ENCODE assay signal across 8 cellular contexts in genomic region chr21:39349211-39350093, GRCh38. TPM values are rescaled to one million over a fixed set of nuclear protein-coding genes. Genes with fewer than 3 reads are reported as not detected.
DNase-seq lines count a peak whose midpoint lies in the region; ATAC-seq, FAIRE-seq and TF ChIP-seq lines count a peak whose summit lies in the region.

No MANE protein-coding gene starts in this region.

- no peak for TF ChIP-seq CTCF in RWPE1 (conservative IDR thresholded peaks at IDR 0.05; ENCODE audit: low read depth)
- TF ChIP-seq CTCF in fibroblast of the aortic adventitia (IDR thresholded peaks at IDR 0.05; ENCODE audit: insufficient read depth, low read length) = no peak
- TF ChIP-seq CTCF in nephron (IDR thresholded peaks at IDR 0.05; ENCODE audit: unreplicated experiment in 3 of 3) = no peak

- H3K4me3 Mint-ChIP-seq in nephron = peak overlapping the region; percentile 93 to 97 (median 96)

- TF ChIP-seq POLR2A in H54 (IDR thresholded peaks at IDR 0.05; ENCODE audit: low read depth, low read length) = no peak

- CTCF ChIA-PET in RWPE1 (lab: Yijun Ruan, JAX) = interaction anchor here (1.0 kb wide), 1 partner anchor 23 kb away, joined by 5 read pairs; no protein-coding TSS in a partner anchor

- ATAC-seq in stimulated activated naive CD8-positive, alpha-beta T cell treated with anti-CD3 and anti-CD28 coated beads, Interleukin-15, Interleukin-2, amounts not matched to agents 100 U/mL and 50 U/mL, for 24 hours = peak; percentile 90

- peak; percentile 95 for DNase-seq in EL
- DNase-seq in H54 (ENCODE audit: insufficient read length, low spot score) = peak; percentile 95
- DNase-seq in LoVo (ENCODE audit: low spot score) = peak; percentile 98
- DNase-seq in RWPE1 (ENCODE audit: low spot score) = peak; percentile 98
- DNase-seq in activated T-helper 9 cell treated with anti-CD3 and anti-CD28 coated beads, Interleukin-2, amount 50 U/mL, for 16 hours (ENCODE audit: low read depth) = peak; percentile 97
- peak; percentile 90 for DNase-seq in fibroblast of the aortic adventitia (ENCODE audit: low read depth)
- peak; percentile 98 for DNase-seq in stimulated activated naive CD8-positive, alpha-beta T cell treated with anti-CD3 and anti-CD28 coated beads, Interleukin-15, Interleukin-2, amounts not matched to agents 100 U/mL and 50 U/mL, for 24 hours

- H3K9me3 Mint-ChIP-seq in nephron = peaks cover 4% of the 10 kb centered on the region

- FAIRE-seq in H54 (lab: Jason Lieb, UNC) = no peak

- peaks cover 36% of the 10 kb centered on the region for H3K4me1 Mint-ChIP-seq in nephron

- H3K36me3 Mint-ChIP-seq in nephron (ENCODE audit: low read depth) = peaks cover 33% of the 10 kb centered on the region

- POLR2A ChIA-PET in RWPE1 (lab: Yijun Ruan, JAX; ENCODE audit: low non-redundant PET) = interaction anchor here (0.5 to 1.4 kb wide), 4 partner anchors 31 to 562 kb away, joined by 3 to 6 read pairs (median 4); a partner anchor contains a TSS

- peak overlapping the region; percentile 99 to 100 (median 99) for H3K27ac Mint-ChIP-seq in nephron

- no peaks in the 10 kb centered on the region for H3K27me3 Mint-ChIP-seq in nephron (ENCODE audit: low read depth)

- peak overlapping the region; percentile 64 for H3K4me3 ChIP-seq in fibroblast of the aortic adventitia (ENCODE audit: low read depth, low read length)

- H3K27ac ChIP-seq in RWPE1 = peak overlapping the region; percentile 99

RNA-seq across cellular contexts. Expression of gene HMGN1, which starts 0.6 kb away (rescaled TPM):
- 155 and 165 TPM in 2 replicates for total RNA-seq in fibroblast of the aortic adventitia (ENCODE audit: low replicate concordance)

RNA-seq across cellular contexts. Expression of gene BRWD1, which starts 36.0 kb away (rescaled TPM):
- total RNA-seq in fibroblast of the aortic adventitia (ENCODE audit: low replicate concordance) = 54.0 and 80.5 TPM in 2 replicates

Comparison
In these comparisons a context has a peak if more than half of its experiments do, and no peak if none do; other contexts are left out.
1. Peak in every context shown above with its lines: DNase-seq, ATAC-seq, H3K4me3 ChIP-seq and H3K27ac ChIP-seq.